16 cellular contexts compared by ENCODE assay signal in the genomic region with DNA sequence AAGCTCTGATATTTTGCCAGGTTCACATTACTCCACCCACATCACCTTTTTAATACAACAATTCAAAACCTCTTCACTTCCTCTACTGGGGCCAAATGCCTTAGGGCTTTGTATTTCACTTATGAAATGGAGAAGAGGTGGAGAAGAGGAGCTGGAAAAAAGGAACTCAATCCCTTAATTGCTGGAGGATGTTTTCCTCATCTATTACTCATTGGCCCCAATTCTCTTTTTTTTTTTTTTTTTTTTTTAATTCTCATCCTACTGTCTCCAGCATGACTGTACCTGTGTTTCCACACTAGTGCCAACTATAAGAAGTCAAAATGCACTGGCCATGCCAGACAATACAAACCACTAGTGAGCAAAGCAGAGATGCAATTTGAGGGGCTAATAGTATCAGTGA.
"Had no signal": no experiment of that assay in that cellular context is flagged by ENCODE, and none has a peak within 500 bp of the region (broad histone marks: within the 10 kb centered on the region; RNA-seq: fewer than 3 reads in every experiment).

No MANE protein-coding gene starts in this region.

- H3K27ac ChIP-seq: gastroesophageal sphincter, prostate gland, right lobe of liver, VCaP had no signal

- ATAC-seq: activated CD8-positive, alpha-beta T cell treated with anti-CD3 and anti-CD28 coated beads for 36 hours; gastroesophageal sphincter; left ventricle myocardium superior; right lobe of liver had no signal

- H3K9me3 ChIP-seq: gastroesophageal sphincter, prostate gland, right lobe of liver had no signal

- H3K27me3 ChIP-seq: gastroesophageal sphincter, right lobe of liver had no signal

- DNase-seq: activated CD4-positive, alpha-beta T cell treated with anti-CD3 and anti-CD28 coated beads for 4 hours; activated CD8-positive, alpha-beta memory T cell treated with anti-CD3 and anti-CD28 coated beads, Interleukin-2, amount 50 U/mL, for 4 hours; activated CD8-positive, alpha-beta T cell treated with anti-CD3 and anti-CD28 coated beads for 36 hours; activated naive CD4-positive, alpha-beta T cell; aorta; kidney; left ventricle myocardium superior; nephron progenitor cell; right lobe of liver; stimulated activated CD4-positive, alpha-beta T cell treated with anti-CD3 and anti-CD28 coated beads, Interleukin-2, amount 100 ng/mL, for 24 hours; stimulated activated naive CD4-positive, alpha-beta T cell treated with Interleukin-2 at 50 U/mL for 16 hours; T-helper 9 cell; trophoblast cell had no signal

- H3K4me3 ChIP-seq: gastroesophageal sphincter, prostate gland, right lobe of liver had no signal
